18 cellular contexts compared by ENCODE assay signal in the genomic region with DNA sequence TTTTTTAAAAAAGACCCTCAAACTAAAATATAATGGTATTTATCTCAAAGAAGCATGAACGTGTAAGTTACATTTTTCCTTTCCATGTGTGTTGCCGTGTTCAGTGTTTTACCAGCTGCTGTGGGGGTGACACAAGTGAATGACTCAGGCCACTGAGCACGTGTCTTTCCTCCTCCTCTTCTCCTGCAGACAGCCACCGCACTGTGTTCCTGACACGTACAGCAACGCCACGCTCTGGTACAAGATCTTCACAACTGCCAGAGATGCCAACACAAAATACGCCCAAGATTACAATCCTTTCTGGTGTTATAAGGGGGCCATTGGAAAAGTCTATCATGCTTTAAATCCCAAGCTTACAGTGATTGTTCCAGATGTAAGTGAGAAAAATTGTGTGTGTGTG. TPM values are rescaled to one million over a fixed set of nuclear protein-coding genes. Genes with fewer than 3 reads are reported as not detected.
DNase-seq lines count a peak whose midpoint lies in the region; ATAC-seq and TF ChIP-seq lines count a peak whose summit lies in the region.
"Had no signal": no experiment of that assay in that cellular context is flagged by ENCODE, and none has a peak within 500 bp of the region (broad histone marks: within the 10 kb centered on the region; RNA-seq: fewer than 3 reads in every experiment).

No MANE protein-coding gene starts in this region.

- H3K36me3 ChIP-seq in upper lobe of left lung = peaks cover 41 to 97% (median 74%) of the 10 kb centered on the region in 4 donors

- no peak for TF ChIP-seq POLR2A in upper lobe of left lung (IDR thresholded peaks at IDR 0.05)

- WGBS in upper lobe of left lung, 2 donors = 91 to 94% methylated on average over 8 of the region's 8 CpGs

- TF ChIP-seq CTCF in upper lobe of left lung (IDR thresholded peaks at IDR 0.05) = no peak

- H3K27ac ChIP-seq in substantia nigra (ENCODE audit: low read depth, low read length, poor library complexity, severe bottlenecking) (peak overlapping the region; percentile 58), upper lobe of left lung (no peak overlapping the region)
- H3K27ac ChIP-seq: tibial artery had no signal

- H3K4me1 ChIP-seq in upper lobe of left lung = peaks cover 0 to 11% (median 5%) of the 10 kb centered on the region in 4 donors
- H3K4me1 ChIP-seq: tibial artery had no signal

- DNase-seq in RPMI7951 (ENCODE audit: low read depth) (peak; percentile 81), dermis blood vessel endothelial cell (peak; percentile 88), midbrain (lab: John Stamatoyannopoulos, UW) (peak; percentile 6), substantia nigra (lab: John Stamatoyannopoulos, UW) (peak in 35 of 49 donors; percentile 2 to 61 (median 23)), upper lobe of left lung (no peak), cerebellum (ENCODE audit: low spot score) (no peak)
- DNase-seq: activated CD4-positive, alpha-beta memory T cell treated with anti-CD3 and anti-CD28 coated beads for 36 hours; activated T-cell treated with anti-CD3 and anti-CD28 coated beads, Interleukin-2, amount 50 U/mL, for 72 hours; amniotic stem cell; DMS79 treated with DMSO at 0.1 percent for 48 hours; GOT3; left ventricle myocardium superior; naive thymus-derived CD8-positive, alpha-beta T cell; NCI-H2029 treated with DMSO at 0.1 percent for 48 hours; NCI-H526 had no signal

- no peak for TF ChIP-seq EP300 in upper lobe of left lung (IDR thresholded peaks at IDR 0.05)

- ATAC-seq in GM21619 (IDR thresholded peaks at IDR 0.05; ENCODE audit: unreplicated experiment) (no peak), upper lobe of left lung (ENCODE audit: low FRiP score in 2 of 2) (no peak), HG02642 (IDR thresholded peaks at IDR 0.05; ENCODE audit: poor library complexity, unreplicated experiment) (no peak)
- ATAC-seq: activated T-cell treated with anti-CD3 and anti-CD28 coated beads, Interleukin-2, amount 50 U/mL, for 72 hours; left ventricle myocardium superior; naive thymus-derived CD8-positive, alpha-beta T cell had no signal

- no peaks in the 10 kb centered on the region for H3K27me3 ChIP-seq in upper lobe of left lung
- H3K27me3 ChIP-seq: tibial artery had no signal

- H3K4me3 ChIP-seq in upper lobe of left lung = no peak overlapping the region
- H3K4me3 ChIP-seq: tibial artery had no signal

- no peaks in the 10 kb centered on the region for H3K9me3 ChIP-seq in upper lobe of left lung
- H3K9me3 ChIP-seq: tibial artery had no signal

RNA-seq across cellular contexts. Expression of a gene that starts 29.7 kb away (rescaled TPM):
- total RNA-seq in RPMI7951 (2014; rRNA removed; shearing (Covaris generic)) = 102 and 120 TPM in 2 replicates
- total RNA-seq in dermis blood vessel endothelial cell (92.6 and 97.2 TPM in 2 replicates), upper lobe of left lung (100 to 1,000 TPM in 5 of 6 donors, 10 to 100 TPM in 1; 55.5 to 153 (median 111) TPM), cerebellum (50.7 TPM)

RNA-seq across cellular contexts. Expression of a gene that starts 44.6 kb away (rescaled TPM):
- 112 and 124 TPM in 2 replicates for total RNA-seq in RPMI7951 (2014; rRNA removed; shearing (Covaris generic))
- total RNA-seq in dermis blood vessel endothelial cell (106 and 125 TPM in 2 replicates), upper lobe of left lung (100 to 1,000 TPM in 4 of 6 donors, 10 to 100 TPM in 2; 34.6 to 172 (median 113) TPM), cerebellum (32.6 TPM)

RNA-seq across cellular contexts. Expression of a gene that starts 45.9 kb away (rescaled TPM):
- 10.9 and 11.9 TPM in 2 replicates for total RNA-seq in RPMI7951 (2014; rRNA removed; shearing (Covaris generic))
- total RNA-seq in dermis blood vessel endothelial cell (18.9 and 20.3 TPM in 2 replicates), upper lobe of left lung (10 to 100 TPM; 13.9 to 40.9 (median 17.2) TPM), cerebellum (15.5 TPM)

Comparison
In these comparisons a context has a peak if more than half of its experiments do, and no peak if none do; other contexts are left out.
1. DNase-seq: peak in RPMI7951 (single experiment), dermis blood vessel endothelial cell (single experiment), midbrain (single experiment) and substantia nigra (35 of 49); none in upper lobe of left lung (0 of 2) and cerebellum (single experiment).